ENCODE assay signal across 1 cellular context in genomic region chr4:169659736-169660670, GRCh38.
TF ChIP-seq lines count a peak whose summit lies in the region.

No MANE protein-coding gene starts in this region.

TF ChIP-seq in HepG2, 621 proteins besides CTCF, POLR2A, EP300 and RAD21 (continued from another document and continues in another):
- peak; percentile 33; the same call in 1 of the 2 replicates for TF ChIP-seq HDAC2 (CRISPR knock-in tag; IDR thresholded peaks at IDR 0.05)
- no peak for TF ChIP-seq AKNA (CRISPR knock-in tag; IDR thresholded peaks at IDR 0.05; ENCODE audit: borderline replicate concordance)
- TF ChIP-seq ZNF382 (CRISPR knock-in tag; IDR thresholded peaks at IDR 0.05; ENCODE audit: borderline replicate concordance) = no peak
- no peak for TF ChIP-seq NONO (IDR thresholded peaks at IDR 0.05)
- no peak for TF ChIP-seq NONO (CRISPR knock-in tag; conservative IDR thresholded peaks at IDR 0.05)
- TF ChIP-seq MTA1 (CRISPR knock-in tag; IDR thresholded peaks at IDR 0.05; ENCODE audit: borderline replicate concordance) = no peak
- TF ChIP-seq ELK4 (CRISPR knock-in tag; IDR thresholded peaks at IDR 0.05; ENCODE audit: borderline replicate concordance) = no peak
- no peak for TF ChIP-seq EHMT2 (IDR thresholded peaks at IDR 0.05; ENCODE audit: borderline replicate concordance, low read depth, low read length)
- TF ChIP-seq CREB1 (IDR thresholded peaks at IDR 0.05) = peak; percentile 80
- TF ChIP-seq CREB1 (CRISPR knock-in tag; IDR thresholded peaks at IDR 0.05) = peak; percentile 49; the same call in 1 of the 2 replicates
- no peak for TF ChIP-seq HOXA7 (CRISPR knock-in tag; IDR thresholded peaks at IDR 0.05)
- peak; percentile 67 for TF ChIP-seq ATF3 (CRISPR knock-in tag; IDR thresholded peaks at IDR 0.05)
- TF ChIP-seq FOSL2 (CRISPR knock-in tag; IDR thresholded peaks at IDR 0.05) = peak; percentile 82
- 0 out of 2 replicates have a peak, but pooled peaks have one; percentile 34 for TF ChIP-seq IRF2 (CRISPR knock-in tag; IDR thresholded peaks at IDR 0.05)
- 0 out of 2 replicates have a peak, but pooled peaks have one; percentile 25 for TF ChIP-seq PHF21A (CRISPR knock-in tag; IDR thresholded peaks at IDR 0.05)
- no peak for TF ChIP-seq HNF1A (IDR thresholded peaks at IDR 0.05; ENCODE audit: low read depth)
- no peak for TF ChIP-seq HNF1A (CRISPR knock-in tag; IDR thresholded peaks at IDR 0.05; ENCODE audit: borderline replicate concordance)
- TF ChIP-seq KLF6 (CRISPR knock-in tag; IDR thresholded peaks at IDR 0.05) = no peak
- peak; percentile 52 for TF ChIP-seq ASH2L (IDR thresholded peaks at IDR 0.05; ENCODE audit: insufficient read length, low read depth, low read length)
- peak; percentile 85 for TF ChIP-seq ZBTB21 (CRISPR knock-in tag; IDR thresholded peaks at IDR 0.05)
- TF ChIP-seq KMT2B (CRISPR knock-in tag; IDR thresholded peaks at IDR 0.05) = no peak
- TF ChIP-seq NFE2L2 (IDR thresholded peaks at IDR 0.05; ENCODE audit: low read length) = peak; percentile 25; the same call in 1 of the 2 replicates
- TF ChIP-seq SAP130 (CRISPR knock-in tag; IDR thresholded peaks at IDR 0.05; ENCODE audit: low read depth) = peak; percentile 55; the same call in 1 of the 2 replicates
- peak; percentile 85 for TF ChIP-seq ZNF644 (CRISPR knock-in tag; IDR thresholded peaks at IDR 0.05; ENCODE audit: low read depth)
- TF ChIP-seq PAXIP1 (CRISPR knock-in tag; conservative IDR thresholded peaks at IDR 0.05) = no peak
- 0 out of 2 replicates have a peak, but pooled peaks have one; percentile 46 for TF ChIP-seq ZNF646 (CRISPR knock-in tag; IDR thresholded peaks at IDR 0.05)
- TF ChIP-seq RFX3 (CRISPR knock-in tag; IDR thresholded peaks at IDR 0.05) = peak; percentile 70
- TF ChIP-seq RNF219 (CRISPR knock-in tag; IDR thresholded peaks at IDR 0.05) = no peak
